Comparison of ENCODE assay signal across 1 cellular context in the genomic region with DNA sequence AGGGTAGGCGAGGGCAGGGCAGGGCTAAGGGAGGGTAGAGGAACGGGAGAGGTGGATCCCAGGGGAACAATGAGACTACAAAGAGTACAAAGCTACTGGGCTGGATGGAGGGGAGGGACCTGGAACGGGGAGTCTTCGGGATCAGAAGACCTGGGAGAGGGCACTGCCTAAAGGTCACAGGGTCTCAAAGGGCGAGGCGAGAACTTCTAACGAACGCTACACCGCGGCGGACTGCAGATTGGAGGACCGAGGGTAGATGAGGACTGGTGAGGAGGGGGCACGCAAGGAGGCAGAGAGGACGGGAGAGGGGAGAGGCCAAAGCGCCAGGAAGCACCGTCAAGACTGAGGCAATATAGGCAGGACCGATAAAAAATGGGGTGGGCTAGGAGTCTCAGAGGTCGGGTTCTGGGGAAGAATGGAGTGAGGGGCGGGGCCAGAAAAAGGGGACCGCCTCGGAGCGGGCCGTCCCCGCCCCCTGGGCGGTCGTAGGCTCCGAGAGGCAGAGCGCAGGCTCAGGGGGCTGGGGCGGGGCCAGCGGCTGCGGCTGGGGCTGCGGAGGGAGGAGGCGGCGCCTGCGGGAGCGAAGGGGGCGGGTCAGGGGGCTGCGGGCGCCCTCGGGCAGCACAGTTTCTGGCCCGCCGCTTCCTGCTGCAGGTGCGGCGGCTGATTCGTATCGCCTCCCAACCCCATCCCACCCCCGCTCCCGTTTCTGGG.
TF ChIP-seq lines count a peak whose summit lies in the region.

No MANE protein-coding gene starts in this region.

TF ChIP-seq in HepG2, 621 proteins besides CTCF, POLR2A, EP300 and RAD21 (continues in another document):
- TF ChIP-seq, protein P1, sequence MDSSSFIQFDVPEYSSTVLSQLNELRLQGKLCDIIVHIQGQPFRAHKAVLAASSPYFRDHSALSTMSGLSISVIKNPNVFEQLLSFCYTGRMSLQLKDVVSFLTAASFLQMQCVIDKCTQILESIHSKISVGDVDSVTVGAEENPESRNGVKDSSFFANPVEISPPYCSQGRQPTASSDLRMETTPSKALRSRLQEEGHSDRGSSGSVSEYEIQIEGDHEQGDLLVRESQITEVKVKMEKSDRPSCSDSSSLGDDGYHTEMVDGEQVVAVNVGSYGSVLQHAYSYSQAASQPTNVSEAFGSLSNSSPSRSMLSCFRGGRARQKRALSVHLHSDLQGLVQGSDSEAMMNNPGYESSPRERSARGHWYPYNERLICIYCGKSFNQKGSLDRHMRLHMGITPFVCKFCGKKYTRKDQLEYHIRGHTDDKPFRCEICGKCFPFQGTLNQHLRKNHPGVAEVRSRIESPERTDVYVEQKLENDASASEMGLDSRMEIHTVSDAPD (CRISPR knock-in tag; IDR thresholded peaks at IDR 0.05) = 0 out of 2 replicates have a peak, but pooled peaks have one; percentile 23
- TF ChIP-seq MAZ (IDR thresholded peaks at IDR 0.05; ENCODE audit: borderline replicate concordance, low read depth, low read length) (peak; percentile 59; the same call in 1 of the 2 replicates), MAZ (CRISPR knock-in tag; IDR thresholded peaks at IDR 0.05; ENCODE audit: low read depth) (no peak), ELF3 (CRISPR knock-in tag; IDR thresholded peaks at IDR 0.05) (peak; percentile 34; the same call in 1 of the 2 replicates), ZNF282 (IDR thresholded peaks at IDR 0.05; ENCODE audit: partially characterized antibody) (no peak), RFXAP (CRISPR knock-in tag; IDR thresholded peaks at IDR 0.05; ENCODE audit: borderline replicate concordance) (no peak), ZNF501 (CRISPR knock-in tag; IDR thresholded peaks at IDR 0.05) (peak; percentile 54; the same call in 1 of the 2 replicates), RBFOX2 (IDR thresholded peaks at IDR 0.05; ENCODE audit: low read depth, low read length) (0 out of 2 replicates have a peak, but pooled peaks have one; percentile 21), ZNF570 (CRISPR knock-in tag; IDR thresholded peaks at IDR 0.05; ENCODE audit: borderline replicate concordance) (no peak), ZNF672 (CRISPR knock-in tag; IDR thresholded peaks at IDR 0.05) (no peak), TBX3 (IDR thresholded peaks at IDR 0.05; ENCODE audit: borderline replicate concordance) (no peak), ZNF550 (CRISPR knock-in tag; IDR thresholded peaks at IDR 0.05; ENCODE audit: borderline replicate concordance) (no peak), SETDB1 (CRISPR knock-in tag; IDR thresholded peaks at IDR 0.05; ENCODE audit: borderline replicate concordance) (no peak), ZNF777 (CRISPR knock-in tag; IDR thresholded peaks at IDR 0.05) (peak; percentile 1; the same call in 1 of the 2 replicates), POGZ (CRISPR knock-in tag; IDR thresholded peaks at IDR 0.05) (0 out of 2 replicates have a peak, but pooled peaks have one; percentile 10), GATAD1 (CRISPR knock-in tag; IDR thresholded peaks at IDR 0.05) (no peak), GTF2F1 (IDR thresholded peaks at IDR 0.05; ENCODE audit: low read length) (no peak), TCF12 (IDR thresholded peaks at IDR 0.05) (no peak), TCF12 (CRISPR knock-in tag; IDR thresholded peaks at IDR 0.05) (no peak), MTA1 (CRISPR knock-in tag; IDR thresholded peaks at IDR 0.05; ENCODE audit: borderline replicate concordance) (no peak), ZNF605 (CRISPR knock-in tag; IDR thresholded peaks at IDR 0.05) (0 out of 2 replicates have a peak, but pooled peaks have one; percentile 4), ZMYM2 (CRISPR knock-in tag; IDR thresholded peaks at IDR 0.05) (no peak), HDAC1 (CRISPR knock-in tag; IDR thresholded peaks at IDR 0.05) (no peak), RAD51 (IDR thresholded peaks at IDR 0.05; ENCODE audit: borderline replicate concordance) (no peak), KLF9 (CRISPR knock-in tag; IDR thresholded peaks at IDR 0.05; ENCODE audit: low read depth) (no peak), THAP11 (CRISPR knock-in tag; IDR thresholded peaks at IDR 0.05) (peak; percentile 53; the same call in 1 of the 2 replicates), TARDBP (CRISPR knock-in tag; IDR thresholded peaks at IDR 0.05) (no peak), ZMYM4 (CRISPR knock-in tag; IDR thresholded peaks at IDR 0.05) (0 out of 2 replicates have a peak, but pooled peaks have one; percentile 15), ZBTB7A (CRISPR knock-in tag; IDR thresholded peaks at IDR 0.05) (no peak), ZFP62 (CRISPR knock-in tag; IDR thresholded peaks at IDR 0.05) (no peak), MAFF (IDR thresholded peaks at IDR 0.05; ENCODE audit: low read depth, low read length) (no peak), SATB2 (CRISPR knock-in tag; IDR thresholded peaks at IDR 0.05) (no peak), NR2F6 (IDR thresholded peaks at IDR 0.05) (peak; percentile 39; the same call in 1 of the 2 replicates), NR2F6 (CRISPR knock-in tag; IDR thresholded peaks at IDR 0.05) (no peak), ISL2 (CRISPR knock-in tag; IDR thresholded peaks at IDR 0.05) (0 out of 2 replicates have a peak, but pooled peaks have one; percentile 25), HNRNPLL (IDR thresholded peaks at IDR 0.05; ENCODE audit: low read depth, low read length, poor library complexity, severe bottlenecking) (peak; percentile 49), KAT8 (CRISPR knock-in tag; IDR thresholded peaks at IDR 0.05) (0 out of 2 replicates have a peak, but pooled peaks have one; percentile 14), ZNF235 (CRISPR knock-in tag; IDR thresholded peaks at IDR 0.05; ENCODE audit: borderline replicate concordance) (no peak), NRL (CRISPR knock-in tag; IDR thresholded peaks at IDR 0.05; ENCODE audit: borderline replicate concordance) (no peak), ZNF781 (CRISPR knock-in tag; IDR thresholded peaks at IDR 0.05; ENCODE audit: borderline replicate concordance, not compliant biosample characterization) (no peak), SP5 (CRISPR knock-in tag; IDR thresholded peaks at IDR 0.05; ENCODE audit: borderline replicate concordance, low read depth) (peak; percentile 36; the same call in 1 of the 2 replicates), GABPA (IDR thresholded peaks at IDR 0.05; ENCODE audit: low read depth, low read length) (no peak), GABPA (CRISPR knock-in tag; IDR thresholded peaks at IDR 0.05; ENCODE audit: low read depth) (no peak), ZFP36L1 (CRISPR knock-in tag; IDR thresholded peaks at IDR 0.05) (no peak), SP4 (CRISPR knock-in tag; IDR thresholded peaks at IDR 0.05) (peak; percentile 86), ETV5 (CRISPR knock-in tag; IDR thresholded peaks at IDR 0.05; ENCODE audit: borderline replicate concordance) (no peak), ZNF775 (CRISPR knock-in tag; IDR thresholded peaks at IDR 0.05; ENCODE audit: borderline replicate concordance) (no peak), KDM5A (IDR thresholded peaks at IDR 0.05; ENCODE audit: borderline replicate concordance, low read length) (no peak), NFKB2 (CRISPR knock-in tag; IDR thresholded peaks at IDR 0.05; ENCODE audit: borderline replicate concordance) (peak; percentile 35; the same call in 1 of the 2 replicates), SALL1 (CRISPR knock-in tag; IDR thresholded peaks at IDR 0.05) (peak; percentile 42; the same call in 1 of the 2 replicates), ARID2 (CRISPR knock-in tag; IDR thresholded peaks at IDR 0.05; ENCODE audit: borderline replicate concordance) (0 out of 2 replicates have a peak, but pooled peaks have one; percentile 34), ZNF274 (CRISPR knock-in tag; IDR thresholded peaks at IDR 0.05) (no peak), REL (CRISPR knock-in tag; conservative IDR thresholded peaks at IDR 0.05) (0 out of 2 replicates have a peak, but pooled peaks have one; percentile 34), SNAPC2 (CRISPR knock-in tag; IDR thresholded peaks at IDR 0.05) (0 out of 2 replicates have a peak, but pooled peaks have one; percentile 25), PHB2 (IDR thresholded peaks at IDR 0.05; ENCODE audit: partially characterized antibody) (no peak)
- TF ChIP-seq, protein P2, sequence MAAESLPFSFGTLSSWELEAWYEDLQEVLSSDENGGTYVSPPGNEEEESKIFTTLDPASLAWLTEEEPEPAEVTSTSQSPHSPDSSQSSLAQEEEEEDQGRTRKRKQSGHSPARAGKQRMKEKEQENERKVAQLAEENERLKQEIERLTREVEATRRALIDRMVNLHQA (CRISPR knock-in tag; IDR thresholded peaks at IDR 0.05) = no peak
- TF ChIP-seq, protein P3, sequence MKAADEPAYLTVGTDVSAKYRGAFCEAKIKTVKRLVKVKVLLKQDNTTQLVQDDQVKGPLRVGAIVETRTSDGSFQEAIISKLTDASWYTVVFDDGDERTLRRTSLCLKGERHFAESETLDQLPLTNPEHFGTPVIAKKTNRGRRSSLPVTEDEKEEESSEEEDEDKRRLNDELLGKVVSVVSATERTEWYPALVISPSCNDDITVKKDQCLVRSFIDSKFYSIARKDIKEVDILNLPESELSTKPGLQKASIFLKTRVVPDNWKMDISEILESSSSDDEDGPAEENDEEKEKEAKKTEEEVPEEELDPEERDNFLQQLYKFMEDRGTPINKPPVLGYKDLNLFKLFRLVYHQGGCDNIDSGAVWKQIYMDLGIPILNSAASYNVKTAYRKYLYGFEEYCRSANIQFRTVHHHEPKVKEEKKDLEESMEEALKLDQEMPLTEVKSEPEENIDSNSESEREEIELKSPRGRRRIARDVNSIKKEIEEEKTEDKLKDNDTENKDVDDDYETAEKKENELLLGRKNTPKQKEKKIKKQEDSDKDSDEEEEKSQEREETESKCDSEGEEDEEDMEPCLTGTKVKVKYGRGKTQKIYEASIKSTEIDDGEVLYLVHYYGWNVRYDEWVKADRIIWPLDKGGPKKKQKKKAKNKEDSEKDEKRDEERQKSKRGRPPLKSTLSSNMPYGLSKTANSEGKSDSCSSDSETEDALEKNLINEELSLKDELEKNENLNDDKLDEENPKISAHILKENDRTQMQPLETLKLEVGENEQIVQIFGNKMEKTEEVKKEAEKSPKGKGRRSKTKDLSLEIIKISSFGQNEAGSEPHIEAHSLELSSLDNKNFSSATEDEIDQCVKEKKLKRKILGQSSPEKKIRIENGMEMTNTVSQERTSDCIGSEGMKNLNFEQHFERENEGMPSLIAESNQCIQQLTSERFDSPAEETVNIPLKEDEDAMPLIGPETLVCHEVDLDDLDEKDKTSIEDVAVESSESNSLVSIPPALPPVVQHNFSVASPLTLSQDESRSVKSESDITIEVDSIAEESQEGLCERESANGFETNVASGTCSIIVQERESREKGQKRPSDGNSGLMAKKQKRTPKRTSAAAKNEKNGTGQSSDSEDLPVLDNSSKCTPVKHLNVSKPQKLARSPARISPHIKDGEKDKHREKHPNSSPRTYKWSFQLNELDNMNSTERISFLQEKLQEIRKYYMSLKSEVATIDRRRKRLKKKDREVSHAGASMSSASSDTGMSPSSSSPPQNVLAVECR (CRISPR knock-in tag; IDR thresholded peaks at IDR 0.05; ENCODE audit: borderline replicate concordance) = peak; percentile 25; the same call in 1 of the 2 replicates
- TF ChIP-seq, protein P4, sequence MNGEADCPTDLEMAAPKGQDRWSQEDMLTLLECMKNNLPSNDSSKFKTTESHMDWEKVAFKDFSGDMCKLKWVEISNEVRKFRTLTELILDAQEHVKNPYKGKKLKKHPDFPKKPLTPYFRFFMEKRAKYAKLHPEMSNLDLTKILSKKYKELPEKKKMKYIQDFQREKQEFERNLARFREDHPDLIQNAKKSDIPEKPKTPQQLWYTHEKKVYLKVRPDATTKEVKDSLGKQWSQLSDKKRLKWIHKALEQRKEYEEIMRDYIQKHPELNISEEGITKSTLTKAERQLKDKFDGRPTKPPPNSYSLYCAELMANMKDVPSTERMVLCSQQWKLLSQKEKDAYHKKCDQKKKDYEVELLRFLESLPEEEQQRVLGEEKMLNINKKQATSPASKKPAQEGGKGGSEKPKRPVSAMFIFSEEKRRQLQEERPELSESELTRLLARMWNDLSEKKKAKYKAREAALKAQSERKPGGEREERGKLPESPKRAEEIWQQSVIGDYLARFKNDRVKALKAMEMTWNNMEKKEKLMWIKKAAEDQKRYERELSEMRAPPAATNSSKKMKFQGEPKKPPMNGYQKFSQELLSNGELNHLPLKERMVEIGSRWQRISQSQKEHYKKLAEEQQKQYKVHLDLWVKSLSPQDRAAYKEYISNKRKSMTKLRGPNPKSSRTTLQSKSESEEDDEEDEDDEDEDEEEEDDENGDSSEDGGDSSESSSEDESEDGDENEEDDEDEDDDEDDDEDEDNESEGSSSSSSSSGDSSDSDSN (CRISPR knock-in tag; IDR thresholded peaks at IDR 0.05) = peak; percentile 10; the same call in 1 of the 2 replicates
- TF ChIP-seq, protein P5, sequence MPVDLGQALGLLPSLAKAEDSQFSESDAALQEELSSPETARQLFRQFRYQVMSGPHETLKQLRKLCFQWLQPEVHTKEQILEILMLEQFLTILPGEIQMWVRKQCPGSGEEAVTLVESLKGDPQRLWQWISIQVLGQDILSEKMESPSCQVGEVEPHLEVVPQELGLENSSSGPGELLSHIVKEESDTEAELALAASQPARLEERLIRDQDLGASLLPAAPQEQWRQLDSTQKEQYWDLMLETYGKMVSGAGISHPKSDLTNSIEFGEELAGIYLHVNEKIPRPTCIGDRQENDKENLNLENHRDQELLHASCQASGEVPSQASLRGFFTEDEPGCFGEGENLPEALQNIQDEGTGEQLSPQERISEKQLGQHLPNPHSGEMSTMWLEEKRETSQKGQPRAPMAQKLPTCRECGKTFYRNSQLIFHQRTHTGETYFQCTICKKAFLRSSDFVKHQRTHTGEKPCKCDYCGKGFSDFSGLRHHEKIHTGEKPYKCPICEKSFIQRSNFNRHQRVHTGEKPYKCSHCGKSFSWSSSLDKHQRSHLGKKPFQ (CRISPR knock-in tag; IDR thresholded peaks at IDR 0.05; ENCODE audit: insufficient replicate concordance) = no peak
- TF ChIP-seq, protein P6, sequence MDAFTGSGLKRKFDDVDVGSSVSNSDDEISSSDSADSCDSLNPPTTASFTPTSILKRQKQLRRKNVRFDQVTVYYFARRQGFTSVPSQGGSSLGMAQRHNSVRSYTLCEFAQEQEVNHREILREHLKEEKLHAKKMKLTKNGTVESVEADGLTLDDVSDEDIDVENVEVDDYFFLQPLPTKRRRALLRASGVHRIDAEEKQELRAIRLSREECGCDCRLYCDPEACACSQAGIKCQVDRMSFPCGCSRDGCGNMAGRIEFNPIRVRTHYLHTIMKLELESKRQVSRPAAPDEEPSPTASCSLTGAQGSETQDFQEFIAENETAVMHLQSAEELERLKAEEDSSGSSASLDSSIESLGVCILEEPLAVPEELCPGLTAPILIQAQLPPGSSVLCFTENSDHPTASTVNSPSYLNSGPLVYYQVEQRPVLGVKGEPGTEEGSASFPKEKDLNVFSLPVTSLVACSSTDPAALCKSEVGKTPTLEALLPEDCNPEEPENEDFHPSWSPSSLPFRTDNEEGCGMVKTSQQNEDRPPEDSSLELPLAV (CRISPR knock-in tag; conservative IDR thresholded peaks at IDR 0.05; ENCODE audit: low read depth) = no peak
- TF ChIP-seq, protein P7, sequence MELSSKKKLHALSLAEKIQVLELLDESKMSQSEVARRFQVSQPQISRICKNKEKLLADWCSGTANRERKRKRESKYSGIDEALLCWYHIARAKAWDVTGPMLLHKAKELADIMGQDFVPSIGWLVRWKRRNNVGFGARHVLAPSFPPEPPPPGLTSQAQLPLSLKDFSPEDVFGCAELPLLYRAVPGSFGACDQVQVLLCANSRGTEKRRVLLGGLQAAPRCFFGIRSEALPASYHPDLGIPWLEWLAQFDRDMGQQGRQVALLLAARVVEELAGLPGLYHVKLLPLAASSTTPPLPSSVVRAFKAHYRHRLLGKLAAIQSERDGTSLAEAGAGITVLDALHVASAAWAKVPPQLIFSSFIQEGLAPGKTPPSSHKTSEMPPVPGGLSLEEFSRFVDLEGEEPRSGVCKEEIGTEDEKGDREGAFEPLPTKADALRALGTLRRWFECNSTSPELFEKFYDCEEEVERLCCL (CRISPR knock-in tag; IDR thresholded peaks at IDR 0.05; ENCODE audit: borderline replicate concordance) = no peak
